19 cellular contexts compared by ENCODE assay signal in the genomic region with DNA sequence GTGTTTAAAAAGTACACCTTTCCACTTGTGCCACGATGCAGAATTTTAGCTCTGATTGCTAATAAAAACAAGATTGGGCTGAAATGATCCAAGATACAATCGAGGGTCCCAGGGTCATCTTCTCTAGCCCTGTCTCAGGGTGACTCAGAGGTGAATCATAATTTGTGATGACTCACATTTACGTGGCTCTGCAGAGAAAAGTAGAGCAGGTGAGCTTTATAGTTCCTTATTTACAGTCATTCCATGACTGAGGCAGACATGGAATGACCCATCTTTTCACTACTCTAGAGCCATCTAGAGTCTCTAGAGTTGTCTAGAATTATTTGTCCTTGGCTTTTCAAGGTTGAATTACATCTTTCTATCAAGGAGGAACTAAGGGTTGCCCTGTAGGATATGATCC.
A peak's percentile ranks its signal among the peaks of the same experiment; 100 is the strongest.
DNase-seq lines count a peak whose midpoint lies in the region; ATAC-seq and TF ChIP-seq lines count a peak whose summit lies in the region.
"Had no signal": no experiment of that assay in that cellular context is flagged by ENCODE, and none has a peak within 500 bp of the region (broad histone marks: within the 10 kb centered on the region; RNA-seq: fewer than 3 reads in every experiment).

No MANE protein-coding gene starts in this region.

- H3K9me3 Mint-ChIP-seq in activated naive CD4-positive, alpha-beta T cell treated with anti-CD3 and anti-CD28 coated beads, Interleukin-2, amount 50 U/mL, for 72 hours: no peaks in the 10 kb centered on the region
- H3K9me3 Mint-ChIP-seq: mesothelial cell of epicardium had no signal

- no peak for TF ChIP-seq CTCF in epithelial cell of proximal tubule (conservative IDR thresholded peaks at IDR 0.05; ENCODE audit: low read depth, low read length)

- ATAC-seq in activated naive CD4-positive, alpha-beta T cell treated with anti-CD3 and anti-CD28 coated beads, Interleukin-2, amount 50 U/mL, for 72 hours: peak; percentile 26 to 76
- ATAC-seq in HG03095 (IDR thresholded peaks at IDR 0.05; ENCODE audit: unreplicated experiment): no peak
- ATAC-seq: heart left ventricle had no signal

- no peak overlapping the region for H3K4me3 ChIP-seq in epithelial cell of proximal tubule (ENCODE audit: low read depth, low read length)
- H3K4me3 ChIP-seq: heart left ventricle, transverse colon had no signal

- DNase-seq in activated naive CD4-positive, alpha-beta T cell treated with anti-CD3 and anti-CD28 coated beads, Interleukin-2, amount 50 U/mL, for 72 hours (ENCODE audit: low spot score in 2 of 2): no peak
- DNase-seq in activated naive CD4-positive, alpha-beta T cell treated with anti-CD3 and anti-CD28 coated beads, Interleukin-2, amount 50 U/mL, for 16 hours: no peak
- DNase-seq in RKO (ENCODE audit: low spot score) (peak; percentile 49), epithelial cell of proximal tubule (ENCODE audit: low read depth) (peak; percentile 26), NCI-H510A treated with DMSO at 0.1 percent for 48 hours (lab: John Stamatoyannopoulos, UW) (no peak), AG20443 (ENCODE audit: low spot score) (no peak), amniotic stem cell (lab: John Stamatoyannopoulos, UW) (no peak)
- DNase-seq: activated T-cell treated with anti-CD3 and anti-CD28 coated beads, Interleukin-2, amount 50 U/mL, for 1 hour; CD4-positive, CD25-positive, alpha-beta regulatory T cell; heart left ventricle; islet precursor cell; NCI-H1092 treated with DMSO at 0.1 percent for 48 hours; NCI-H2107; NCI-H69; OCI-M1; transverse colon had no signal

- no peak overlapping the region for H3K27ac Mint-ChIP-seq in activated naive CD4-positive, alpha-beta T cell treated with anti-CD3 and anti-CD28 coated beads, Interleukin-2, amount 50 U/mL, for 72 hours
- H3K27ac Mint-ChIP-seq: activated naive CD8-positive, alpha-beta T cell; CD4-positive, CD25-positive, alpha-beta regulatory T cell had no signal

- H3K36me3 Mint-ChIP-seq in activated naive CD4-positive, alpha-beta T cell treated with anti-CD3 and anti-CD28 coated beads, Interleukin-2, amount 50 U/mL, for 72 hours: no peaks in the 10 kb centered on the region
- H3K36me3 Mint-ChIP-seq: activated naive CD8-positive, alpha-beta T cell; CD4-positive, CD25-positive, alpha-beta regulatory T cell; mesothelial cell of epicardium had no signal

Comparison
In these comparisons a context has a peak if more than half of its experiments do, and no peak if none do; other contexts are left out.
1. DNase-seq: peak in RKO (single experiment) and epithelial cell of proximal tubule (single experiment); none in activated naive CD4-positive, alpha-beta T cell treated with anti-CD3 and anti-CD28 coated beads, Interleukin-2, amount 50 U/mL, for 72 hours (0 of 2), activated naive CD4-positive, alpha-beta T cell treated with anti-CD3 and anti-CD28 coated beads, Interleukin-2, amount 50 U/mL, for 16 hours (single experiment), NCI-H510A treated with DMSO at 0.1 percent for 48 hours (single experiment), AG20443 (single experiment) and amniotic stem cell (single experiment).